ENCODE assay signal across 17 cellular contexts in genomic region chr13:74251778-74252519, GRCh38.
DNase-seq lines count a peak whose midpoint lies in the region; ATAC-seq and TF ChIP-seq lines count a peak whose summit lies in the region.
"Had no signal": no experiment of that assay in that cellular context is flagged by ENCODE, and none has a peak within 500 bp of the region (broad histone marks: within the 10 kb centered on the region; RNA-seq: fewer than 3 reads in every experiment).

No MANE protein-coding gene starts in this region.

- no peak for TF ChIP-seq POLR2A in breast epithelium (IDR thresholded peaks at IDR 0.05)

- peak; percentile 17 for DNase-seq in MCF 10A (ENCODE audit: unreplicated experiment)
- no peak for DNase-seq in breast epithelium (ENCODE audit: low spot score in 2 of 2)
- peak; percentile 82 for DNase-seq in NCI-H748 (lab: John Stamatoyannopoulos, UW; ENCODE audit: unreplicated experiment)
- no peak for DNase-seq in effector memory CD8-positive, alpha-beta T cell
- no peak for DNase-seq in stimulated activated naive CD8-positive, alpha-beta T cell treated with anti-CD3 and anti-CD28 coated beads, Interleukin-15, Interleukin-2, amounts not matched to agents 100 U/mL and 50 U/mL, for 24 hours
- no peak for DNase-seq in left colon
- DNase-seq in left lobe of liver (ENCODE audit: low spot score): no peak
- DNase-seq: activated CD4-positive, alpha-beta T cell treated with anti-CD3 and anti-CD28 coated beads, Interleukin-2, amount 10 ng/mL, durations not matched to agents 24 days and 14 days; cerebellar nuclear complex; GDM1; NCI-H146; stimulated activated CD4-positive, alpha-beta T cell treated with anti-CD3 and anti-CD28 coated beads, Interleukin-4, amount 100 ng/mL, for 1 hour; stimulated activated naive CD4-positive, alpha-beta T cell; T-helper 1 cell had no signal

- no peaks in the 10 kb centered on the region for H3K4me1 ChIP-seq in breast epithelium

- no peaks in the 10 kb centered on the region for H3K27me3 ChIP-seq in breast epithelium
- H3K27me3 ChIP-seq: esophagus muscularis mucosa had no signal

- no peaks in the 10 kb centered on the region for H3K27me3 Mint-ChIP-seq in MCF 10A (ENCODE audit: insufficient read depth, unreplicated experiment)
- no peaks in the 10 kb centered on the region for H3K27me3 Mint-ChIP-seq in effector memory CD8-positive, alpha-beta T cell

- H3K36me3 ChIP-seq in breast epithelium: no peaks in the 10 kb centered on the region
- H3K36me3 ChIP-seq: esophagus muscularis mucosa had no signal

- BruUV-seq in MCF 10A (replicated peaks; lab: Mats Ljungman, UMichigan): no TSS peak

- peak overlapping the region; percentile 12 for H3K4me3 Mint-ChIP-seq in MCF 10A (ENCODE audit: unreplicated experiment)
- H3K4me3 Mint-ChIP-seq in effector memory CD8-positive, alpha-beta T cell: peak overlapping the region; percentile 7 to 61
- H3K4me3 Mint-ChIP-seq: activated CD4-positive, alpha-beta T cell treated with anti-CD3 and anti-CD28 coated beads, Interleukin-2, amount 10 ng/mL, durations not matched to agents 24 days and 14 days; B cell had no signal

- ATAC-seq in effector memory CD8-positive, alpha-beta T cell (replicated peaks): peak; percentile 78
- ATAC-seq in stimulated activated naive CD8-positive, alpha-beta T cell treated with anti-CD3 and anti-CD28 coated beads, Interleukin-15, Interleukin-2, amounts not matched to agents 100 U/mL and 50 U/mL, for 24 hours: peak; percentile 20
- ATAC-seq in GM18868 (IDR thresholded peaks at IDR 0.05; ENCODE audit: unreplicated experiment): no peak
- ATAC-seq in left colon: no peak
- no peak for ATAC-seq in left lobe of liver

- CTCF ChIA-PET in MCF 10A (lab: Yijun Ruan, JAX): interaction anchor here (0.6 to 1.2 kb wide), 2 partner anchors 35 to 221 kb away, joined by 4 to 5 read pairs; no protein-coding TSS in a partner anchor

- peak overlapping the region; percentile 49 for H3K27ac Mint-ChIP-seq in MCF 10A (ENCODE audit: low read depth, unreplicated experiment)
- peak overlapping the region; percentile 11 to 92 for H3K27ac Mint-ChIP-seq in effector memory CD8-positive, alpha-beta T cell
- H3K27ac Mint-ChIP-seq: activated CD4-positive, alpha-beta T cell treated with anti-CD3 and anti-CD28 coated beads, Interleukin-2, amount 10 ng/mL, durations not matched to agents 24 days and 14 days; B cell had no signal

- peaks cover 12% of the 10 kb centered on the region for H3K9me3 Mint-ChIP-seq in MCF 10A (ENCODE audit: unreplicated experiment)
- H3K9me3 Mint-ChIP-seq in effector memory CD8-positive, alpha-beta T cell: peaks cover 0 to 9% of the 10 kb centered on the region in 2 donors

- H3K36me3 Mint-ChIP-seq in MCF 10A (ENCODE audit: insufficient read depth, unreplicated experiment): no peaks in the 10 kb centered on the region
- H3K36me3 Mint-ChIP-seq in effector memory CD8-positive, alpha-beta T cell (ENCODE audit: insufficient read depth): peaks cover 9% of the 10 kb centered on the region

- POLR2A ChIA-PET in MCF 10A (lab: Yijun Ruan, JAX): interaction anchor here (1.0 to 1.4 kb wide), 2 partner anchors 115 to 871 kb away, joined by 3 read pairs; no protein-coding TSS in a partner anchor

- no peak overlapping the region for H3K4me3 ChIP-seq in breast epithelium
- H3K4me3 ChIP-seq: esophagus muscularis mucosa had no signal

- intact Hi-C loops in MCF 10A (cut with micrococcal nuclease) (no loop called here), breast epithelium (cut with DNase I; ENCODE audit: low total_unique reads) (no loop called here), left colon (cut with DNase I, micrococcal nuclease) (no loop called here)

- peaks cover 35% of the 10 kb centered on the region for H3K4me1 Mint-ChIP-seq in MCF 10A (ENCODE audit: insufficient read depth, unreplicated experiment)
- H3K4me1 Mint-ChIP-seq in effector memory CD8-positive, alpha-beta T cell (ENCODE audit: low read depth in 2 of 2): peaks cover 47 to 89% of the 10 kb centered on the region in 2 donors
- H3K4me1 Mint-ChIP-seq: B cell had no signal

- H3K9me3 ChIP-seq in breast epithelium: peaks cover 0 to 4% of the 10 kb centered on the region in 2 donors
- H3K9me3 ChIP-seq: esophagus muscularis mucosa had no signal

- no peak overlapping the region for H3K27ac ChIP-seq in breast epithelium
- H3K27ac ChIP-seq: esophagus muscularis mucosa had no signal

- TF ChIP-seq CTCF in MCF 10A (IDR thresholded peaks at IDR 0.05; ENCODE audit: unreplicated experiment) (no peak), breast epithelium (IDR thresholded peaks at IDR 0.05) (no peak)

Comparison
In these comparisons a context has a peak if more than half of its experiments do, and no peak if none do; other contexts are left out.
1. DNase-seq: peak in MCF 10A (single experiment) and NCI-H748 (single experiment); none in breast epithelium (0 of 2), effector memory CD8-positive, alpha-beta T cell (0 of 3), stimulated activated naive CD8-positive, alpha-beta T cell treated with anti-CD3 and anti-CD28 coated beads, Interleukin-15, Interleukin-2, amounts not matched to agents 100 U/mL and 50 U/mL, for 24 hours (single experiment), left colon (0 of 2) and left lobe of liver (single experiment).
2. ATAC-seq: peak in effector memory CD8-positive, alpha-beta T cell (single experiment) and stimulated activated naive CD8-positive, alpha-beta T cell treated with anti-CD3 and anti-CD28 coated beads, Interleukin-15, Interleukin-2, amounts not matched to agents 100 U/mL and 50 U/mL, for 24 hours (single experiment); none in GM18868 (single experiment), left colon (single experiment) and left lobe of liver (single experiment).